1 cellular context compared by ENCODE assay signal in the genomic region with DNA sequence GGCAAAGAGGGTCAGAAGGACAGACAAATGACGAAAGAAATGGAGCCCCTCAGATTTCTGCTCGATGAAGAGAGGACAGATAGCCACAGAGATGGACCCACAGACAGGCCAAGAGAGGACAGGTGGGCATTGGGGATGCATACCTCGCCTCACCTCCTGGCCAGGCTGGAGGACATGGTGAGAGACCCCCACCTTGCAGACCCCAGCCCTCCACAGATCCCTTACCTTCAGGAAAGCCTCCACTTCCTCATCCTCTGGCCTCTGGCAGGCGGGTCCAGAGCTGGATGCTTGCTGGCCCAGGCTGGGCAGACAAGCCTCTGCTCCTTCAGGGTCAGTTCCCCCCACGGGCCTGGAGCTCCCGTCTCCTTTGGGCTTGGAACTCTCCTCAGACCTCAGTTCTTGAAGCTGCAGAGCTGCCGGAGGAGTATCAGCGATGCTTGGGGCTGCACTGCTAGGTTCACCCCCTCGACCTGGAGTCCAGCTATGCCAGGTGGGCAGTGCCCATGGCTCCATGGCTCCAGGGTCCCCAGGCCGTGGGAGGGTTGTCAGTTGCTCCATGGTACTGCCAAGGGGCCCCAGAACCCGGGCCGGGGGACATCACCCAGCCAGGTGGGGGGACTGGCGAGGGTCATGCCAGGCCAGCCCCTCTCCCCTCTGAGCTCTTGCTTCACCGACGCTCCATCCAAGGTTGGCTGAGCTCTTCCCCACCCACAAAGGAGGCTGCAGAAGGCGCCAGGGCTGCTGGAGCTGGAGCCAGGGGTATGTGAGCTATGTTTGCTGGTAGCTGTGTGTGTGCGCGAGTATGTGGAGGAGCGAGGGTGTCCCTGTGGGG.
TF ChIP-seq lines count a peak whose summit lies in the region.

No MANE protein-coding gene starts in this region.

TF ChIP-seq in K562, 482 proteins besides CTCF, POLR2A, EP300 and RAD21 (continued from another document and continues in another):
- TF ChIP-seq, protein P1, sequence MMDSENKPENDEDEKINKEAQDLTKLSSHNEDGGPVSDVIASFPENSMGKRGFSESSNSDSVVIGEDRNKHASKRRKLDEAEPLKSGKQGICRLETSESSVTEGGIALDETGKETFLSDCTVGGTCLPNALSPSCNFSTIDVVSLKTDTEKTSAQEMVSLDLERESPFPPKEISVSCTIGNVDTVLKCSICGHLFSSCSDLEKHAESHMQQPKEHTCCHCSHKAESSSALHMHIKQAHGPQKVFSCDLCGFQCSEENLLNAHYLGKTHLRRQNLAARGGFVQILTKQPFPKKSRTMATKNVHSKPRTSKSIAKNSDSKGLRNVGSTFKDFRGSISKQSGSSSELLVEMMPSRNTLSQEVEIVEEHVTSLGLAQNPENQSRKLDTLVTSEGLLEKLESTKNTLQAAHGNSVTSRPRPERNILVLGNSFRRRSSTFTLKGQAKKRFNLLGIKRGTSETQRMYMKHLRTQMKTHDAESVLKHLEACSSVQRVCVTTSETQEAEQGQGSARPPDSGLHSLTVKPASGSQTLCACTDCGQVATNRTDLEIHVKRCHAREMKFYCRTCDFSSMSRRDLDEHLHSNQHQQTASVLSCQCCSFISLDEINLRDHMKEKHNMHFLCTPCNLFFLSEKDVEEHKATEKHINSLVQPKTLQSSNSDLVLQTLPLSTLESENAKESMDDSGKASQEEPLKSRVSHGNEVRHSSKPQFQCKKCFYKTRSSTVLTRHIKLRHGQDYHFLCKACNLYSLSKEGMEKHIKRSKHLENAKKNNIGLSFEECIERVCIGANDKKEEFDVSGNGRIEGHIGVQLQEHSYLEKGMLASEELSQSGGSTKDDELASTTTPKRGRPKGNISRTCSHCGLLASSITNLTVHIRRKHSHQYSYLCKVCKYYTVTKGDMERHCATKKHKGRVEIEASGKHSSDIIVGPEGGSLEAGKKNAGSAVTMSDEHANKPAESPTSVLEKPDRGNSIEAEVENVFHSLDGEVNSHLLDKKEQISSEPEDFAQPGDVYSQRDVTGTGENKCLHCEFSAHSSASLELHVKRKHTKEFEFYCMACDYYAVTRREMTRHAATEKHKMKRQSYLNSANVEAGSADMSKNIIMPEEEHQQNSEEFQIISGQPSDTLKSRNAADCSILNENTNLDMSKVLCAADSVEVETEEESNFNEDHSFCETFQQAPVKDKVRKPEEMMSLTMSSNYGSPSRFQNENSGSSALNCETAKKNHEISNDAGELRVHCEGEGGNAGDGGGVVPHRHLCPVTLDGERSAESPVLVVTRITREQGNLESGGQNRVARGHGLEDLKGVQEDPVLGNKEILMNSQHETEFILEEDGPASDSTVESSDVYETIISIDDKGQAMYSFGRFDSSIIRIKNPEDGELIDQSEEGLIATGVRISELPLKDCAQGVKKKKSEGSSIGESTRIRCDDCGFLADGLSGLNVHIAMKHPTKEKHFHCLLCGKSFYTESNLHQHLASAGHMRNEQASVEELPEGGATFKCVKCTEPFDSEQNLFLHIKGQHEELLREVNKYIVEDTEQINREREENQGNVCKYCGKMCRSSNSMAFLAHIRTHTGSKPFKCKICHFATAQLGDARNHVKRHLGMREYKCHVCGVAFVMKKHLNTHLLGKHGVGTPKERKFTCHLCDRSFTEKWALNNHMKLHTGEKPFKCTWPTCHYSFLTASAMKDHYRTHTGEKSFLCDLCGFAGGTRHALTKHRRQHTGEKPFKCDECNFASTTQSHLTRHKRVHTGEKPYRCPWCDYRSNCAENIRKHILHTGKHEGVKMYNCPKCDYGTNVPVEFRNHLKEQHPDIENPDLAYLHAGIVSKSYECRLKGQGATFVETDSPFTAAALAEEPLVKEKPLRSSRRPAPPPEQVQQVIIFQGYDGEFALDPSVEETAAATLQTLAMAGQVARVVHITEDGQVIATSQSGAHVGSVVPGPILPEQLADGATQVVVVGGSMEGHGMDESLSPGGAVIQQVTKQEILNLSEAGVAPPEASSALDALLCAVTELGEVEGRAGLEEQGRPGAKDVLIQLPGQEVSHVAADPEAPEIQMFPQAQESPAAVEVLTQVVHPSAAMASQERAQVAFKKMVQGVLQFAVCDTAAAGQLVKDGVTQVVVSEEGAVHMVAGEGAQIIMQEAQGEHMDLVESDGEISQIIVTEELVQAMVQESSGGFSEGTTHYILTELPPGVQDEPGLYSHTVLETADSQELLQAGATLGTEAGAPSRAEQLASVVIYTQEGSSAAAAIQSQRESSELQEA (IDR thresholded peaks at IDR 0.05; ENCODE audit: low read depth), result no peak
- TF ChIP-seq KAT2B (IDR thresholded peaks at IDR 0.05; ENCODE audit: low read depth, low read length), result no peak
- TF ChIP-seq TRIM28 (IDR thresholded peaks at IDR 0.05), result no peak
- TF ChIP-seq SAFB (IDR thresholded peaks at IDR 0.05; ENCODE audit: borderline replicate concordance, low read depth, low read length), result 0 out of 2 replicates have a peak, but pooled peaks have one; percentile 20
- no peak for TF ChIP-seq ZNF165 (CRISPR knock-in tag; IDR thresholded peaks at IDR 0.05; ENCODE audit: borderline replicate concordance)
- TF ChIP-seq, protein P2, sequence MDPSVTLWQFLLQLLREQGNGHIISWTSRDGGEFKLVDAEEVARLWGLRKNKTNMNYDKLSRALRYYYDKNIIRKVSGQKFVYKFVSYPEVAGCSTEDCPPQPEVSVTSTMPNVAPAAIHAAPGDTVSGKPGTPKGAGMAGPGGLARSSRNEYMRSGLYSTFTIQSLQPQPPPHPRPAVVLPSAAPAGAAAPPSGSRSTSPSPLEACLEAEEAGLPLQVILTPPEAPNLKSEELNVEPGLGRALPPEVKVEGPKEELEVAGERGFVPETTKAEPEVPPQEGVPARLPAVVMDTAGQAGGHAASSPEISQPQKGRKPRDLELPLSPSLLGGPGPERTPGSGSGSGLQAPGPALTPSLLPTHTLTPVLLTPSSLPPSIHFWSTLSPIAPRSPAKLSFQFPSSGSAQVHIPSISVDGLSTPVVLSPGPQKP (CRISPR knock-in tag; IDR thresholded peaks at IDR 0.05), result no peak
- no peak for TF ChIP-seq POU5F1 (IDR thresholded peaks at IDR 0.05; ENCODE audit: borderline replicate concordance, low read depth, low read length, partially characterized antibody)
- TF ChIP-seq, protein P3, sequence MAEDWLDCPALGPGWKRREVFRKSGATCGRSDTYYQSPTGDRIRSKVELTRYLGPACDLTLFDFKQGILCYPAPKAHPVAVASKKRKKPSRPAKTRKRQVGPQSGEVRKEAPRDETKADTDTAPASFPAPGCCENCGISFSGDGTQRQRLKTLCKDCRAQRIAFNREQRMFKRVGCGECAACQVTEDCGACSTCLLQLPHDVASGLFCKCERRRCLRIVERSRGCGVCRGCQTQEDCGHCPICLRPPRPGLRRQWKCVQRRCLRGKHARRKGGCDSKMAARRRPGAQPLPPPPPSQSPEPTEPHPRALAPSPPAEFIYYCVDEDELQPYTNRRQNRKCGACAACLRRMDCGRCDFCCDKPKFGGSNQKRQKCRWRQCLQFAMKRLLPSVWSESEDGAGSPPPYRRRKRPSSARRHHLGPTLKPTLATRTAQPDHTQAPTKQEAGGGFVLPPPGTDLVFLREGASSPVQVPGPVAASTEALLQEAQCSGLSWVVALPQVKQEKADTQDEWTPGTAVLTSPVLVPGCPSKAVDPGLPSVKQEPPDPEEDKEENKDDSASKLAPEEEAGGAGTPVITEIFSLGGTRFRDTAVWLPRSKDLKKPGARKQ (CRISPR knock-in tag; IDR thresholded peaks at IDR 0.05), result no peak
- no peak for TF ChIP-seq ELF4 (CRISPR knock-in tag; IDR thresholded peaks at IDR 0.05)
- no peak for TF ChIP-seq U2AF2 (optimal IDR thresholded peaks at IDR 0.05; ENCODE audit: low read depth, low read length)
- TF ChIP-seq NFIC (IDR thresholded peaks at IDR 0.05), result no peak
- TF ChIP-seq, protein P4, sequence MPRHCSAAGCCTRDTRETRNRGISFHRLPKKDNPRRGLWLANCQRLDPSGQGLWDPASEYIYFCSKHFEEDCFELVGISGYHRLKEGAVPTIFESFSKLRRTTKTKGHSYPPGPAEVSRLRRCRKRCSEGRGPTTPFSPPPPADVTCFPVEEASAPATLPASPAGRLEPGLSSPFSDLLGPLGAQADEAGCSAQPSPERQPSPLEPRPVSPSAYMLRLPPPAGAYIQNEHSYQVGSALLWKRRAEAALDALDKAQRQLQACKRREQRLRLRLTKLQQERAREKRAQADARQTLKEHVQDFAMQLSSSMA (CRISPR knock-in tag; IDR thresholded peaks at IDR 0.05), result no peak
- no peak for TF ChIP-seq ZNF699 (CRISPR knock-in tag; IDR thresholded peaks at IDR 0.05; ENCODE audit: insufficient replicate concordance)
- no peak for TF ChIP-seq PYGO2 (tag; IDR thresholded peaks at IDR 0.05)
- TF ChIP-seq, protein P5, sequence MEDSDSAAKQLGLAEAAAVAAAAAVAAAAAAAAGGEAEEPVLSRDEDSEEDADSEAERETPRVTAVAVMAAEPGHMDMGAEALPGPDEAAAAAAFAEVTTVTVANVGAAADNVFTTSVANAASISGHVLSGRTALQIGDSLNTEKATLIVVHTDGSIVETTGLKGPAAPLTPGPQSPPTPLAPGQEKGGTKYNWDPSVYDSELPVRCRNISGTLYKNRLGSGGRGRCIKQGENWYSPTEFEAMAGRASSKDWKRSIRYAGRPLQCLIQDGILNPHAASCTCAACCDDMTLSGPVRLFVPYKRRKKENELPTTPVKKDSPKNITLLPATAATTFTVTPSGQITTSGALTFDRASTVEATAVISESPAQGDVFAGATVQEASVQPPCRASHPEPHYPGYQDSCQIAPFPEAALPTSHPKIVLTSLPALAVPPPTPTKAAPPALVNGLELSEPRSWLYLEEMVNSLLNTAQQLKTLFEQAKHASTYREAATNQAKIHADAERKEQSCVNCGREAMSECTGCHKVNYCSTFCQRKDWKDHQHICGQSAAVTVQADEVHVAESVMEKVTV (CRISPR knock-in tag; IDR thresholded peaks at IDR 0.05), result no peak
- TF ChIP-seq ZBTB7A (IDR thresholded peaks at IDR 0.05; ENCODE audit: borderline replicate concordance, control insufficient read depth, low read depth, low read length), result peak; percentile 83
- TF ChIP-seq, protein P6, sequence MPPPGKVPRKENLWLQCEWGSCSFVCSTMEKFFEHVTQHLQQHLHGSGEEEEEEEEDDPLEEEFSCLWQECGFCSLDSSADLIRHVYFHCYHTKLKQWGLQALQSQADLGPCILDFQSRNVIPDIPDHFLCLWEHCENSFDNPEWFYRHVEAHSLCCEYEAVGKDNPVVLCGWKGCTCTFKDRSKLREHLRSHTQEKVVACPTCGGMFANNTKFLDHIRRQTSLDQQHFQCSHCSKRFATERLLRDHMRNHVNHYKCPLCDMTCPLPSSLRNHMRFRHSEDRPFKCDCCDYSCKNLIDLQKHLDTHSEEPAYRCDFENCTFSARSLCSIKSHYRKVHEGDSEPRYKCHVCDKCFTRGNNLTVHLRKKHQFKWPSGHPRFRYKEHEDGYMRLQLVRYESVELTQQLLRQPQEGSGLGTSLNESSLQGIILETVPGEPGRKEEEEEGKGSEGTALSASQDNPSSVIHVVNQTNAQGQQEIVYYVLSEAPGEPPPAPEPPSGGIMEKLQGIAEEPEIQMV (tag; conservative IDR thresholded peaks at IDR 0.05; ENCODE audit: low read depth), result no peak
- TF ChIP-seq ELF1 (tag; IDR thresholded peaks at IDR 0.05), result no peak
- TF ChIP-seq, protein P7, sequence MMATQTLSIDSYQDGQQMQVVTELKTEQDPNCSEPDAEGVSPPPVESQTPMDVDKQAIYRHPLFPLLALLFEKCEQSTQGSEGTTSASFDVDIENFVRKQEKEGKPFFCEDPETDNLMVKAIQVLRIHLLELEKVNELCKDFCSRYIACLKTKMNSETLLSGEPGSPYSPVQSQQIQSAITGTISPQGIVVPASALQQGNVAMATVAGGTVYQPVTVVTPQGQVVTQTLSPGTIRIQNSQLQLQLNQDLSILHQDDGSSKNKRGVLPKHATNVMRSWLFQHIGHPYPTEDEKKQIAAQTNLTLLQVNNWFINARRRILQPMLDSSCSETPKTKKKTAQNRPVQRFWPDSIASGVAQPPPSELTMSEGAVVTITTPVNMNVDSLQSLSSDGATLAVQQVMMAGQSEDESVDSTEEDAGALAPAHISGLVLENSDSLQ (IDR thresholded peaks at IDR 0.05), result no peak
- TF ChIP-seq ZNF197 (CRISPR knock-in tag; IDR thresholded peaks at IDR 0.05; ENCODE audit: low read depth), result no peak
- TF ChIP-seq ESRRB (CRISPR knock-in tag; IDR thresholded peaks at IDR 0.05; ENCODE audit: borderline replicate concordance), result no peak
- no peak for TF ChIP-seq CC2D1A (IDR thresholded peaks at IDR 0.05)
- TF ChIP-seq GATAD2B (IDR thresholded peaks at IDR 0.05; ENCODE audit: borderline replicate concordance), result no peak
- no peak for TF ChIP-seq MCM3 (IDR thresholded peaks at IDR 0.05)
- TF ChIP-seq ETS2 (tag; IDR thresholded peaks at IDR 0.05; ENCODE audit: borderline replicate concordance, poor library complexity, severe bottlenecking), result no peak
- TF ChIP-seq HDAC8 (tag; IDR thresholded peaks at IDR 0.05), result no peak
- TF ChIP-seq, protein P8, sequence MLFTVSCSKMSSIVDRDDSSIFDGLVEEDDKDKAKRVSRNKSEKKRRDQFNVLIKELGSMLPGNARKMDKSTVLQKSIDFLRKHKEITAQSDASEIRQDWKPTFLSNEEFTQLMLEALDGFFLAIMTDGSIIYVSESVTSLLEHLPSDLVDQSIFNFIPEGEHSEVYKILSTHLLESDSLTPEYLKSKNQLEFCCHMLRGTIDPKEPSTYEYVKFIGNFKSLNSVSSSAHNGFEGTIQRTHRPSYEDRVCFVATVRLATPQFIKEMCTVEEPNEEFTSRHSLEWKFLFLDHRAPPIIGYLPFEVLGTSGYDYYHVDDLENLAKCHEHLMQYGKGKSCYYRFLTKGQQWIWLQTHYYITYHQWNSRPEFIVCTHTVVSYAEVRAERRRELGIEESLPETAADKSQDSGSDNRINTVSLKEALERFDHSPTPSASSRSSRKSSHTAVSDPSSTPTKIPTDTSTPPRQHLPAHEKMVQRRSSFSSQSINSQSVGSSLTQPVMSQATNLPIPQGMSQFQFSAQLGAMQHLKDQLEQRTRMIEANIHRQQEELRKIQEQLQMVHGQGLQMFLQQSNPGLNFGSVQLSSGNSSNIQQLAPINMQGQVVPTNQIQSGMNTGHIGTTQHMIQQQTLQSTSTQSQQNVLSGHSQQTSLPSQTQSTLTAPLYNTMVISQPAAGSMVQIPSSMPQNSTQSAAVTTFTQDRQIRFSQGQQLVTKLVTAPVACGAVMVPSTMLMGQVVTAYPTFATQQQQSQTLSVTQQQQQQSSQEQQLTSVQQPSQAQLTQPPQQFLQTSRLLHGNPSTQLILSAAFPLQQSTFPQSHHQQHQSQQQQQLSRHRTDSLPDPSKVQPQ (CRISPR knock-in tag; IDR thresholded peaks at IDR 0.05; ENCODE audit: borderline replicate concordance), result no peak
- no peak for TF ChIP-seq IRF2 (CRISPR knock-in tag; IDR thresholded peaks at IDR 0.05)
- no peak for TF ChIP-seq HNRNPH1 (optimal IDR thresholded peaks at IDR 0.05; ENCODE audit: low read depth, low read length)
- TF ChIP-seq SNRNP70 (optimal IDR thresholded peaks at IDR 0.05; ENCODE audit: low read depth, low read length), result peak; percentile 90
- no peak for TF ChIP-seq ZKSCAN1 (IDR thresholded peaks at IDR 0.05; ENCODE audit: low read depth, low read length)
- TF ChIP-seq, protein P9, sequence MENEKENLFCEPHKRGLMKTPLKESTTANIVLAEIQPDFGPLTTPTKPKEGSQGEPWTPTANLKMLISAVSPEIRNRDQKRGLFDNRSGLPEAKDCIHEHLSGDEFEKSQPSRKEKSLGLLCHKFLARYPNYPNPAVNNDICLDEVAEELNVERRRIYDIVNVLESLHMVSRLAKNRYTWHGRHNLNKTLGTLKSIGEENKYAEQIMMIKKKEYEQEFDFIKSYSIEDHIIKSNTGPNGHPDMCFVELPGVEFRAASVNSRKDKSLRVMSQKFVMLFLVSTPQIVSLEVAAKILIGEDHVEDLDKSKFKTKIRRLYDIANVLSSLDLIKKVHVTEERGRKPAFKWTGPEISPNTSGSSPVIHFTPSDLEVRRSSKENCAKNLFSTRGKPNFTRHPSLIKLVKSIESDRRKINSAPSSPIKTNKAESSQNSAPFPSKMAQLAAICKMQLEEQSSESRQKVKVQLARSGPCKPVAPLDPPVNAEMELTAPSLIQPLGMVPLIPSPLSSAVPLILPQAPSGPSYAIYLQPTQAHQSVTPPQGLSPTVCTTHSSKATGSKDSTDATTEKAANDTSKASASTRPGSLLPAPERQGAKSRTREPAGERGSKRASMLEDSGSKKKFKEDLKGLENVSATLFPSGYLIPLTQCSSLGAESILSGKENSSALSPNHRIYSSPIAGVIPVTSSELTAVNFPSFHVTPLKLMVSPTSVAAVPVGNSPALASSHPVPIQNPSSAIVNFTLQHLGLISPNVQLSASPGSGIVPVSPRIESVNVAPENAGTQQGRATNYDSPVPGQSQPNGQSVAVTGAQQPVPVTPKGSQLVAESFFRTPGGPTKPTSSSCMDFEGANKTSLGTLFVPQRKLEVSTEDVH (IDR thresholded peaks at IDR 0.05; ENCODE audit: low read depth, partially characterized antibody), result no peak
